In genomic region chr3:42640129-42640528, GRCh38 we compare ENCODE assay signal across 1 cellular context.
TF ChIP-seq lines count a peak whose summit lies in the region.

No MANE protein-coding gene starts in this region.

TF ChIP-seq in K562, 482 proteins besides CTCF, POLR2A, EP300 and RAD21:
- TF ChIP-seq MYBL2 (IDR thresholded peaks at IDR 0.05; ENCODE audit: low read depth) (no peak), MYBL2 (CRISPR knock-in tag; IDR thresholded peaks at IDR 0.05; ENCODE audit: borderline replicate concordance) (no peak), CEBPG (CRISPR knock-in tag; IDR thresholded peaks at IDR 0.05) (no peak), CEBPG (tag; conservative IDR thresholded peaks at IDR 0.05 in 1 of 2, IDR thresholded peaks at IDR 0.05 in 1 of 2) (peak; percentile 54 to 60), ATF3 (IDR thresholded peaks at IDR 0.05) (peak; percentile 43; the same call in 1 of the 2 replicates), ATF3 (CRISPR knock-in tag; conservative IDR thresholded peaks at IDR 0.05) (no peak)
